Comparison of ENCODE assay signal across 1 cellular context in genomic region chr6:159973951-159974350, GRCh38.
TF ChIP-seq lines count a peak whose summit lies in the region.

No MANE protein-coding gene starts in this region.

TF ChIP-seq in K562, 482 proteins besides CTCF, POLR2A, EP300 and RAD21 (continued from another document and continues in another):
- TF ChIP-seq TOE1 (IDR thresholded peaks at IDR 0.05; ENCODE audit: borderline replicate concordance) (0 out of 2 replicates have a peak, but pooled peaks have one; percentile 31), TOE1 (CRISPR knock-in tag; IDR thresholded peaks at IDR 0.05; ENCODE audit: borderline replicate concordance, low read depth) (no peak), CAMTA2 (CRISPR knock-in tag; conservative IDR thresholded peaks at IDR 0.05) (no peak), MBD2 (IDR thresholded peaks at IDR 0.05; ENCODE audit: borderline replicate concordance, low read depth) (no peak), ZBTB1 (CRISPR knock-in tag; IDR thresholded peaks at IDR 0.05; ENCODE audit: borderline replicate concordance, low read depth) (no peak), MTA2 (IDR thresholded peaks at IDR 0.05; ENCODE audit: low read depth) (peak; percentile 32; the same call in 1 of the 2 replicates), TAF9B (IDR thresholded peaks at IDR 0.05; ENCODE audit: partially characterized antibody) (peak; percentile 60), MYBL2 (IDR thresholded peaks at IDR 0.05; ENCODE audit: low read depth) (no peak), MYBL2 (CRISPR knock-in tag; IDR thresholded peaks at IDR 0.05; ENCODE audit: borderline replicate concordance) (no peak), HOMEZ (CRISPR knock-in tag; IDR thresholded peaks at IDR 0.05) (no peak), THRB (CRISPR knock-in tag; conservative IDR thresholded peaks at IDR 0.05) (no peak), SNAPC5 (CRISPR knock-in tag; IDR thresholded peaks at IDR 0.05) (no peak), KHSRP (IDR thresholded peaks at IDR 0.05) (no peak), TSC22D4 (tag; IDR thresholded peaks at IDR 0.05) (no peak), NBN (IDR thresholded peaks at IDR 0.05; ENCODE audit: low read depth) (peak; percentile 53; the same call in 1 of the 2 replicates), ZNF518B (CRISPR knock-in tag; IDR thresholded peaks at IDR 0.05) (no peak), YY1 (IDR thresholded peaks at IDR 0.05; ENCODE audit: borderline replicate concordance in 1 of 3, control insufficient read depth in 1 of 3, extremely low read depth in 1 of 3, insufficient read depth in 3 of 3, insufficient read length in 1 of 3, insufficient replicate concordance in 2 of 3, low read depth in 1 of 3, low read length in 2 of 3) (no peak), RBM14 (IDR thresholded peaks at IDR 0.05; ENCODE audit: borderline replicate concordance, insufficient read depth, low read depth, low read length) (no peak), E2F1 (CRISPR knock-in tag; IDR thresholded peaks at IDR 0.05) (no peak), ZBTB33 (CRISPR knock-in tag; IDR thresholded peaks at IDR 0.05) (no peak), ZBTB34 (CRISPR knock-in tag; IDR thresholded peaks at IDR 0.05) (no peak), ZNF316 (IDR thresholded peaks at IDR 0.05) (peak; percentile 99), MITF (IDR thresholded peaks at IDR 0.05) (no peak), CBX2 (IDR thresholded peaks at IDR 0.05; ENCODE audit: insufficient read depth, low read length, poor library complexity, severe bottlenecking) (no peak), NR2C1 (IDR thresholded peaks at IDR 0.05) (no peak), NR2C1 (tag; IDR thresholded peaks at IDR 0.05) (no peak), ELF4 (CRISPR knock-in tag; IDR thresholded peaks at IDR 0.05) (no peak), CBFB (CRISPR knock-in tag; IDR thresholded peaks at IDR 0.05) (no peak), ZNF253 (CRISPR knock-in tag; conservative IDR thresholded peaks at IDR 0.05) (no peak), TARDBP (IDR thresholded peaks at IDR 0.05) (no peak), CXXC5 (CRISPR knock-in tag; IDR thresholded peaks at IDR 0.05) (no peak), ATF4 (CRISPR knock-in tag; IDR thresholded peaks at IDR 0.05) (no peak), HCFC1 (IDR thresholded peaks at IDR 0.05; ENCODE audit: low read depth, low read length) (no peak), FOSL1 (tag; conservative IDR thresholded peaks at IDR 0.05) (peak; percentile 89), NFE2 (IDR thresholded peaks at IDR 0.05; ENCODE audit: low read depth) (peak; percentile 99), NCOA6 (IDR thresholded peaks at IDR 0.05) (no peak), ZNF347 (CRISPR knock-in tag; IDR thresholded peaks at IDR 0.05; ENCODE audit: low read depth) (no peak), E2F8 (IDR thresholded peaks at IDR 0.05; ENCODE audit: low read depth, partially characterized antibody) (no peak), PTBP1 (IDR thresholded peaks at IDR 0.05; ENCODE audit: low read depth, low read length) (no peak), ZNF197 (CRISPR knock-in tag; IDR thresholded peaks at IDR 0.05; ENCODE audit: low read depth) (no peak), ZNF76 (CRISPR knock-in tag; IDR thresholded peaks at IDR 0.05; ENCODE audit: borderline replicate concordance) (no peak), ZFP30 (CRISPR knock-in tag; IDR thresholded peaks at IDR 0.05; ENCODE audit: borderline replicate concordance) (no peak), PHB (CRISPR knock-in tag; IDR thresholded peaks at IDR 0.05) (no peak), DIDO1 (tag; IDR thresholded peaks at IDR 0.05; ENCODE audit: low read depth) (no peak), SRSF7 (optimal IDR thresholded peaks at IDR 0.05; ENCODE audit: low read depth, low read length) (no peak)
